19 cellular contexts compared by ENCODE assay signal in the genomic region with DNA sequence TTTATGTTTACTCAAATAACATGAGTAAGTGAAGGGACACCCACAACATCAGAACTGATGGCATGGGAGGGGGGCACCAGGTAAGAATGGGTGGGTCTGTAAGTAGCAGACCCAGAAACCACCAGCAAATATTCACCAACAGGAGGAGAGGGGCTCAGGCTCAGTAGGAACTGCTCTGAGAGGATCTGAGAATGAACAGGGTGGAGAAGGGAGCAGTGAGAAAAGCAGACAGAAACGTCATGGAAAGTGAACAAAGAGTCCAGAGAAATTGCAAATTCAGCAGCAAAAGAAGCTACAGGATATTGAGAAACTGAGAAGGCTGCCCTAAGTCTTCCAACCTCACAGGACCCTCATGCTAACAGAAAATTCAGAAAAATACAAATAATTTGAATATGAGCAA.
DNase-seq lines count a peak whose midpoint lies in the region; ATAC-seq and TF ChIP-seq lines count a peak whose summit lies in the region.
"Had no signal": no experiment of that assay in that cellular context is flagged by ENCODE, and none has a peak within 500 bp of the region (broad histone marks: within the 10 kb centered on the region; RNA-seq: fewer than 3 reads in every experiment).

No MANE protein-coding gene starts in this region.

- ATAC-seq in left ventricle myocardium superior (peak; percentile 46), gastrocnemius medialis (peak; percentile 39 to 45)
- ATAC-seq: Panc1 had no signal

- H3K4me1 ChIP-seq in DOHH2 (ENCODE audit: control insufficient read depth, low read length): peaks cover 19% of the 10 kb centered on the region
- H3K4me1 ChIP-seq in gastrocnemius medialis: peaks cover 0 to 6% of the 10 kb centered on the region in 2 donors

- no peaks in the 10 kb centered on the region for H3K79me2 ChIP-seq in DOHH2 (ENCODE audit: control insufficient read depth, low read length)

- H3K4me2 ChIP-seq in DOHH2 (ENCODE audit: low read length): peak overlapping the region; percentile 40

- intact Hi-C loops in left ventricle myocardium superior (cut with micrococcal nuclease): no loop called here
- intact Hi-C loops in gastrocnemius medialis (cut with DNase I; ENCODE audit: low total_unique reads): no loop called here

- no peaks in the 10 kb centered on the region for H3K9me2 ChIP-seq in DOHH2 (replicated peaks; ENCODE audit: control insufficient read depth, low read length)

- in situ Hi-C loops in gastrocnemius medialis (cut with MboI; ENCODE audit: low sequenced_read_pairs in 4 of 4): loop anchor here in 1 of 4 donors (25.0 kb wide), 1 partner anchor 90 kb away; no protein-coding TSS in a partner anchor

- H3K27me3 ChIP-seq in DOHH2 (ENCODE audit: control insufficient read depth, low read length): no peaks in the 10 kb centered on the region
- H3K27me3 ChIP-seq in gastrocnemius medialis: no peaks in the 10 kb centered on the region

- TF ChIP-seq CTCF in DOHH2 (IDR thresholded peaks at IDR 0.05; ENCODE audit: low read depth, low read length, poor library complexity, severe bottlenecking): no peak
- no peak for TF ChIP-seq CTCF in gastrocnemius medialis (IDR thresholded peaks at IDR 0.05 in 4 of 5, conservative IDR thresholded peaks at IDR 0.05 in 1 of 5)

- DNase-seq in Ammon's horn (ENCODE audit: low spot score) (peak; percentile 18), left ventricle myocardium superior (no peak), gastrocnemius medialis (no peak), AG08396 (ENCODE audit: low spot score) (no peak), SKM-1 (lab: John Stamatoyannopoulos, UW; ENCODE audit: unreplicated experiment) (no peak), anterior cingulate cortex (lab: John Stamatoyannopoulos, UW) (no peak)
- DNase-seq: DMS 273 treated with DMSO at 0.1 percent for 48 hours, GDM1, H7, HFFc6, KG1, NCI-H1417, NCI-H187, NCI-H2107, NCI-H2227 treated with DMSO at 0.1 percent for 48 hours, NCI-H524, NCI-H82 had no signal

- TF ChIP-seq POLR2A in gastrocnemius medialis (IDR thresholded peaks at IDR 0.05): no peak

- H3K36me3 ChIP-seq in DOHH2 (ENCODE audit: control insufficient read depth, low read length) (no peaks in the 10 kb centered on the region), gastrocnemius medialis (no peaks in the 10 kb centered on the region)

- H3K9me3 ChIP-seq in DOHH2 (ENCODE audit: control insufficient read depth, insufficient read depth, low read length) (no peaks in the 10 kb centered on the region), gastrocnemius medialis (no peaks in the 10 kb centered on the region)

- no peaks in the 10 kb centered on the region for H3F3A ChIP-seq in DOHH2 (ENCODE audit: control insufficient read depth, insufficient read depth)

- no peaks in the 10 kb centered on the region for H4K20me1 ChIP-seq in DOHH2 (ENCODE audit: control insufficient read depth, insufficient read depth, low read depth, low read length)

- no peak overlapping the region for H3K27ac ChIP-seq in DOHH2 (ENCODE audit: low read depth, low read length)
- peak overlapping the region in 1 of 4 donors; percentile 3 for H3K27ac ChIP-seq in gastrocnemius medialis

- H3K4me3 ChIP-seq in DOHH2 (ENCODE audit: low read length) (no peak overlapping the region), gastrocnemius medialis (no peak overlapping the region)
